In genomic region chr4:98887137-98887536, GRCh38 we compare ENCODE assay signal across 2 cellular contexts.
A peak's percentile ranks its signal among the peaks of the same experiment; 100 is the strongest.
TF ChIP-seq lines count a peak whose summit lies in the region.

No MANE protein-coding gene starts in this region.

TF ChIP-seq in HepG2, 621 proteins besides CTCF, POLR2A, EP300 and RAD21:
- TF ChIP-seq RBM22 (optimal IDR thresholded peaks at IDR 0.05; ENCODE audit: low read length) (peak; percentile 64), FOXP1 (IDR thresholded peaks at IDR 0.05) (no peak), FOXP1 (CRISPR knock-in tag; IDR thresholded peaks at IDR 0.05) (0 out of 2 replicates have a peak, but pooled peaks have one; percentile 14), NFATC3 (CRISPR knock-in tag; IDR thresholded peaks at IDR 0.05) (no peak), FIP1L1 (IDR thresholded peaks at IDR 0.05; ENCODE audit: borderline replicate concordance, insufficient read depth, low read depth, low read length) (no peak), ZBTB43 (CRISPR knock-in tag; conservative IDR thresholded peaks at IDR 0.05) (no peak), BCL3 (CRISPR knock-in tag; IDR thresholded peaks at IDR 0.05) (no peak), ZBTB37 (CRISPR knock-in tag; IDR thresholded peaks at IDR 0.05) (no peak), CREM (IDR thresholded peaks at IDR 0.05) (no peak), CREM (CRISPR knock-in tag; IDR thresholded peaks at IDR 0.05) (no peak), ZNF44 (CRISPR knock-in tag; IDR thresholded peaks at IDR 0.05) (no peak), CEBPB (IDR thresholded peaks at IDR 0.05; ENCODE audit: borderline replicate concordance, low read depth, low read length) (0 out of 2 replicates have a peak, but pooled peaks have one; percentile 43), TMF1 (CRISPR knock-in tag; IDR thresholded peaks at IDR 0.05; ENCODE audit: low read depth) (no peak), NFIC (IDR thresholded peaks at IDR 0.05; ENCODE audit: low read length) (no peak), CREBL2 (CRISPR knock-in tag; IDR thresholded peaks at IDR 0.05; ENCODE audit: borderline replicate concordance) (no peak), KDM5B (CRISPR knock-in tag; IDR thresholded peaks at IDR 0.05; ENCODE audit: borderline replicate concordance) (no peak), IKZF1 (IDR thresholded peaks at IDR 0.05) (no peak), ZFP36 (IDR thresholded peaks at IDR 0.05; ENCODE audit: borderline replicate concordance, low read depth, low read length, partially characterized antibody) (no peak), POGK (CRISPR knock-in tag; conservative IDR thresholded peaks at IDR 0.05) (no peak)

TF ChIP-seq in H1, 55 proteins besides CTCF, POLR2A, EP300 and RAD21:
- no peak for TF ChIP-seq KDM1A (IDR thresholded peaks at IDR 0.05; ENCODE audit: borderline replicate concordance, low read length)
- no peak for TF ChIP-seq MAFK (IDR thresholded peaks at IDR 0.05; ENCODE audit: low read depth, low read length)
- no peak for TF ChIP-seq HDAC6 (IDR thresholded peaks at IDR 0.05; ENCODE audit: low read depth, low read length)
